In the genomic region with DNA sequence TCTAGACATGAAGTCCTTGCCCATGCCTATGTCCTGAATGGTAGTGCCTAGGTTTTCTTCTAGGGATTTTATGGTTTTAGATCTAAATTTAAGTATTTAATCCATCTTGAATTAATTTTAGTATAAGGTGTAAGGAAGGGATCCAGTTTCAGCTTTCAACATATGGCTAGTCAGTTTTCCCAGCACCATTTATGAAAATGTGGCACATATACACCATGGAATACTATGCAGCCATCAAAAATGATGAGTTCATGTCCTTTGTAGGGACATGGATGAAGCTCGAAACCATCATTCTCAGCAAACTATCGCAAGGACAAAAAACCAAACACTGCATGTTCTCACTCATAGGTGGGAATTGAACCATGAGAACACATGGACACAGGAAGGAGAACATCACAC, we compare ENCODE assay signal across 13 cellular contexts. TPM values are rescaled to one million over a fixed set of nuclear protein-coding genes. Genes with fewer than 3 reads are reported as not detected.
DNase-seq lines count a peak whose midpoint lies in the region; ATAC-seq and TF ChIP-seq lines count a peak whose summit lies in the region.
"Not testable (repeated sequence)": the region's sequence is repeated elsewhere in the genome, so short reads cannot be mapped to it uniquely, and the experiment has no call there.
"Had no signal": no experiment of that assay in that cellular context is flagged by ENCODE, and none has a peak within 500 bp of the region (broad histone marks: within the 10 kb centered on the region; RNA-seq: fewer than 3 reads in every experiment).

No MANE protein-coding gene starts in this region.

- H3K36me3 Mint-ChIP-seq in CD14-positive monocyte (peaks cover 40 to 43% of the 10 kb centered on the region in 2 donors), glutamatergic neuron (ENCODE audit: unreplicated experiment) (peaks cover 28% of the 10 kb centered on the region)
- H3K36me3 Mint-ChIP-seq in activated CD4-positive, alpha-beta T cell treated with anti-CD3 and anti-CD28 coated beads, Interleukin-2, amount 10 ng/mL, durations not matched to agents 7 days and 5 days (ENCODE audit: low read depth): peaks cover 84% of the 10 kb centered on the region
- H3K36me3 Mint-ChIP-seq in activated naive CD4-positive, alpha-beta T cell treated with anti-CD3 and anti-CD28 coated beads, Interleukin-2, amount 50 U/mL, for 24 hours: peaks cover 19% of the 10 kb centered on the region
- H3K36me3 Mint-ChIP-seq in natural killer cell: not testable (repeated sequence)
- peaks cover 78% of the 10 kb centered on the region for H3K36me3 Mint-ChIP-seq in stimulated activated memory B cell treated with anti-CD40 and anti-IgM and Interleukin-4, amounts not matched to agents 10 μg/mL and 1 μg/mL and 100 μg/mL, for 72 hours

- TF ChIP-seq CTCF in CD14-positive monocyte (IDR thresholded peaks at IDR 0.05); HEK293 (tag by site-specific recombination; IDR thresholded peaks at IDR 0.05); Panc1 (IDR thresholded peaks at IDR 0.05); glutamatergic neuron (IDR thresholded peaks at IDR 0.05; ENCODE audit: partially characterized antibody, unreplicated experiment); natural killer cell (IDR thresholded peaks at IDR 0.05): not testable (repeated sequence)

- not testable (repeated sequence) for H3K27ac ChIP-seq in HEK293 (ENCODE audit: extremely low read depth, low read depth, low read length)
- H3K27ac ChIP-seq in Panc1 (ENCODE audit: low read length): peak overlapping the region; percentile 59; the same call in 1 of the 2 replicates

- H3K4me1 Mint-ChIP-seq in CD14-positive monocyte: peaks cover 80% of the 10 kb centered on the region
- H3K4me1 Mint-ChIP-seq in activated CD4-positive, alpha-beta T cell treated with anti-CD3 and anti-CD28 coated beads, Interleukin-2, amount 10 ng/mL, durations not matched to agents 7 days and 5 days: peaks cover 79% of the 10 kb centered on the region
- peaks cover 59% of the 10 kb centered on the region for H3K4me1 Mint-ChIP-seq in activated naive CD4-positive, alpha-beta T cell treated with anti-CD3 and anti-CD28 coated beads, Interleukin-2, amount 50 U/mL, for 24 hours
- not testable (repeated sequence) for H3K4me1 Mint-ChIP-seq in glutamatergic neuron (ENCODE audit: low read depth, unreplicated experiment)
- H3K4me1 Mint-ChIP-seq in natural killer cell: peaks cover 68 to 72% of the 10 kb centered on the region in 2 donors
- H3K4me1 Mint-ChIP-seq in stimulated activated memory B cell treated with anti-CD40 and anti-IgM and Interleukin-4, amounts not matched to agents 10 μg/mL and 1 μg/mL and 100 μg/mL, for 72 hours: peaks cover 87% of the 10 kb centered on the region

- not testable (repeated sequence) for H3K4me1 ChIP-seq in HEK293 (ENCODE audit: control insufficient read depth, insufficient read depth, low read length); Panc1 (ENCODE audit: control insufficient read depth, insufficient read depth, low read length)

- H3K4me3 Mint-ChIP-seq in CD14-positive monocyte; glutamatergic neuron (ENCODE audit: unreplicated experiment); stimulated activated memory B cell treated with anti-CD40 and anti-IgM and Interleukin-4, amounts not matched to agents 10 μg/mL and 1 μg/mL and 100 μg/mL, for 72 hours: not testable (repeated sequence)
- H3K4me3 Mint-ChIP-seq in activated CD4-positive, alpha-beta T cell treated with anti-CD3 and anti-CD28 coated beads, Interleukin-2, amount 10 ng/mL, durations not matched to agents 7 days and 5 days: peak overlapping the region; percentile 75
- peak overlapping the region; percentile 90 for H3K4me3 Mint-ChIP-seq in activated naive CD4-positive, alpha-beta T cell treated with anti-CD3 and anti-CD28 coated beads, Interleukin-2, amount 50 U/mL, for 24 hours
- H3K4me3 Mint-ChIP-seq in natural killer cell: peak overlapping the region; percentile 92

- in situ Hi-C loops in Panc1 (cut with HindIII; ENCODE audit: low pct_unique_long_range_greater_than_20kb, low sequenced_read_pairs): not testable (repeated sequence)

- not testable (repeated sequence) for DNase-seq in CD14-positive monocyte (ENCODE audit: low spot score); Panc1 (ENCODE audit: low read depth, low spot score); activated CD4-positive, alpha-beta T cell treated with anti-CD3 and anti-CD28 coated beads, Interleukin-2, amount 10 ng/mL, durations not matched to agents 7 days and 5 days; glutamatergic neuron; natural killer cell

- not testable (repeated sequence) for ATAC-seq in Panc1; natural killer cell; stimulated activated memory B cell treated with anti-CD40 and anti-IgM and Interleukin-4, amounts not matched to agents 10 μg/mL and 1 μg/mL and 100 μg/mL, for 72 hours

- H3K36me3 ChIP-seq in HEK293 (ENCODE audit: control insufficient read depth in 2 of 2, insufficient read depth in 1 of 2, low read length in 2 of 2); Panc1 (ENCODE audit: control insufficient read depth, insufficient read depth, low read length): not testable (repeated sequence)

- H3K27ac Mint-ChIP-seq in CD14-positive monocyte (peak overlapping the region; percentile 92 to 99 (median 98)), glutamatergic neuron (ENCODE audit: unreplicated experiment) (peak overlapping the region; percentile 99), natural killer cell (peak overlapping the region; percentile 98 to 99)
- peak overlapping the region; percentile 97 for H3K27ac Mint-ChIP-seq in activated CD4-positive, alpha-beta T cell treated with anti-CD3 and anti-CD28 coated beads, Interleukin-2, amount 10 ng/mL, durations not matched to agents 7 days and 5 days
- H3K27ac Mint-ChIP-seq in activated naive CD4-positive, alpha-beta T cell treated with anti-CD3 and anti-CD28 coated beads, Interleukin-2, amount 50 U/mL, for 24 hours: peak overlapping the region; percentile 99
- peak overlapping the region; percentile 100 for H3K27ac Mint-ChIP-seq in stimulated activated memory B cell treated with anti-CD40 and anti-IgM and Interleukin-4, amounts not matched to agents 10 μg/mL and 1 μg/mL and 100 μg/mL, for 72 hours

- H3K27me3 Mint-ChIP-seq in CD14-positive monocyte (ENCODE audit: low read depth in 3 of 3); activated CD4-positive, alpha-beta T cell treated with anti-CD3 and anti-CD28 coated beads, Interleukin-2, amount 10 ng/mL, durations not matched to agents 7 days and 5 days; activated naive CD4-positive, alpha-beta T cell treated with anti-CD3 and anti-CD28 coated beads, Interleukin-2, amount 50 U/mL, for 24 hours; glutamatergic neuron (ENCODE audit: unreplicated experiment); natural killer cell (ENCODE audit: low read depth in 2 of 2); stimulated activated memory B cell treated with anti-CD40 and anti-IgM and Interleukin-4, amounts not matched to agents 10 μg/mL and 1 μg/mL and 100 μg/mL, for 72 hours: not testable (repeated sequence)

- not testable (repeated sequence) for H3K4me3 ChIP-seq in HEK293 (ENCODE audit: low read depth, low read length); Panc1 (ENCODE audit: low read depth in 2 of 2, low read length in 2 of 2)

- not testable (repeated sequence) for H3K27me3 ChIP-seq in Panc1 (ENCODE audit: control insufficient read depth, insufficient read depth, low read length)

- intact Hi-C loops in CD14-positive monocyte (cut with micrococcal nuclease); Panc1 (cut with micrococcal nuclease; ENCODE audit: unreplicated experiment): not testable (repeated sequence)
- intact Hi-C loops in natural killer cell (cut with micrococcal nuclease): loop anchor here (1.0 kb wide), 3 partner anchors 14 to 25 kb away; no protein-coding TSS in a partner anchor

- BruUV-seq in Panc1 (replicated peaks; lab: Mats Ljungman, UMichigan): not testable (repeated sequence)

- POLR2A ChIA-PET in HEK293 (lab: Yijun Ruan, JAX); Panc1 (lab: Charles Lee); activated CD4-positive, alpha-beta T cell treated with anti-CD3 and anti-CD28 coated beads, Interleukin-2, amount 10 ng/mL, durations not matched to agents 7 days and 5 days (lab: Charles Lee): not testable (repeated sequence)

- not testable (repeated sequence) for H3K9me3 ChIP-seq in HEK293 (ENCODE audit: control insufficient read depth, insufficient read depth, low read depth, low read length); Panc1 (ENCODE audit: control insufficient read depth, insufficient read depth, low read depth, low read length)

- CTCF ChIA-PET in HEK293 (lab: Yijun Ruan, JAX); Panc1 (lab: Charles Lee); activated CD4-positive, alpha-beta T cell treated with anti-CD3 and anti-CD28 coated beads, Interleukin-2, amount 10 ng/mL, durations not matched to agents 7 days and 5 days (lab: Charles Lee): not testable (repeated sequence)

- H3K9me3 Mint-ChIP-seq in CD14-positive monocyte; activated naive CD4-positive, alpha-beta T cell treated with anti-CD3 and anti-CD28 coated beads, Interleukin-2, amount 50 U/mL, for 24 hours; natural killer cell: not testable (repeated sequence)
- peaks cover 15% of the 10 kb centered on the region for H3K9me3 Mint-ChIP-seq in activated CD4-positive, alpha-beta T cell treated with anti-CD3 and anti-CD28 coated beads, Interleukin-2, amount 10 ng/mL, durations not matched to agents 7 days and 5 days
- peaks cover 23% of the 10 kb centered on the region for H3K9me3 Mint-ChIP-seq in glutamatergic neuron (ENCODE audit: unreplicated experiment)
- H3K9me3 Mint-ChIP-seq in stimulated activated memory B cell treated with anti-CD40 and anti-IgM and Interleukin-4, amounts not matched to agents 10 μg/mL and 1 μg/mL and 100 μg/mL, for 72 hours: peaks cover 11% of the 10 kb centered on the region

RNA-seq across cellular contexts. Expression of gene ASMTL, which starts 29.8 kb away (rescaled TPM):
- 10 to 100 TPM; 31.0 to 31.5 TPM for polyA plus RNA-seq in CD14-positive monocyte
- total RNA-seq in Panc1 (2021; ENCODE audit: unreplicated experiment): 16.5 TPM
- 29.5 TPM for polyA plus RNA-seq in Panc1 (2012; ENCODE audit: insufficient read length)
- 10 to 100 TPM; 30.7 to 33.9 TPM for total RNA-seq in activated CD4-positive, alpha-beta T cell treated with anti-CD3 and anti-CD28 coated beads, Interleukin-2, amount 10 ng/mL, durations not matched to agents 7 days and 5 days
- total RNA-seq in glutamatergic neuron (ENCODE audit: unreplicated experiment): 45.5 TPM
- total RNA-seq in natural killer cell: 10 to 100 TPM; 58.5 to 80.3 (median 66.1) TPM

RNA-seq across cellular contexts. Expression of gene P2RY8, which starts 54.5 kb away (rescaled TPM):
- 10 to 100 TPM; 33.3 to 40.0 TPM for polyA plus RNA-seq in CD14-positive monocyte
- total RNA-seq in Panc1 (2021; ENCODE audit: unreplicated experiment) (0.18 TPM), glutamatergic neuron (ENCODE audit: unreplicated experiment) (2.3 TPM), natural killer cell (100 to 1,000 TPM in 2 of 3 donors, 10 to 100 TPM in 1; 73.7 to 114 (median 107) TPM)
- polyA plus RNA-seq in Panc1 (2012; ENCODE audit: insufficient read length): not detected
- total RNA-seq in activated CD4-positive, alpha-beta T cell treated with anti-CD3 and anti-CD28 coated beads, Interleukin-2, amount 10 ng/mL, durations not matched to agents 7 days and 5 days: 100 to 1,000 TPM in 1 of 2 experiments, 10 to 100 TPM in 1; 99.1 to 107 TPM
- total RNA-seq: endodermal cell, IMR-90, kidney epithelial cell, SK-MEL-5 had no signal
- polyA plus RNA-seq: AG04450, IMR-90 had no signal

Comparison
In these comparisons a context has a peak if more than half of its experiments do, and no peak if none do; other contexts are left out.
1. RNA of gene P2RY8, which starts 54.5 kb away (total RNA-seq): 99.1 to 107 TPM in activated CD4-positive, alpha-beta T cell treated with anti-CD3 and anti-CD28 coated beads, Interleukin-2, amount 10 ng/mL, durations not matched to agents 7 days and 5 days and 73.7 to 114 TPM in natural killer cell; 2.3 TPM in glutamatergic neuron (single experiment) and 0.18 TPM in Panc1 (single experiment); every median in the first group is over 10 times any median in the second.
2. Peak in every context shown above with its lines, with median percentiles within 50 percentile points of each other: H3K27ac Mint-ChIP-seq.